Comparison of ENCODE assay signal across 11 cellular contexts in genomic region chr12:109065154-109065852, GRCh38. TPM values are rescaled to one million over a fixed set of nuclear protein-coding genes. Genes with fewer than 3 reads are reported as not detected.
DNase-seq lines count a peak whose midpoint lies in the region; TF ChIP-seq lines count a peak whose summit lies in the region.
"Had no signal": no experiment of that assay in that cellular context is flagged by ENCODE, and none has a peak within 500 bp of the region (broad histone marks: within the 10 kb centered on the region; RNA-seq: fewer than 3 reads in every experiment).

No MANE protein-coding gene starts in this region.

- TF ChIP-seq CTCF in hepatocyte (IDR thresholded peaks at IDR 0.05; ENCODE audit: poor library complexity) (no peak), glutamatergic neuron (IDR thresholded peaks at IDR 0.05; ENCODE audit: partially characterized antibody, unreplicated experiment) (no peak)

- H3K9me3 ChIP-seq in hepatocyte (ENCODE audit: low read depth), result no peaks in the 10 kb centered on the region
- H3K9me3 ChIP-seq: gastroesophageal sphincter, HAP-1 had no signal

- WGBS in hepatocyte (ENCODE audit: low lambda C conversion rate, missing lambda C conversion rate), result 70% methylated on average over 5 of the region's 5 CpGs

- peak overlapping the region; percentile 78 for H3K27ac ChIP-seq in hepatocyte
- H3K27ac ChIP-seq: gastroesophageal sphincter had no signal

- DNase-seq in hepatocyte (ENCODE audit: low spot score), result peak; percentile 43
- DNase-seq in glutamatergic neuron, result no peak
- no peak for DNase-seq in stimulated activated CD4-positive, alpha-beta T cell treated with anti-CD3 and anti-CD28 coated beads, Interleukin-2, amount 100 ng/mL, for 48 hours
- DNase-seq: activated CD4-positive, alpha-beta T cell treated with anti-CD3 and anti-CD28 coated beads, Interleukin-2, amount 50 U/mL, for 1 hour; activated T-cell treated with anti-CD3 and anti-CD28 coated beads, Interleukin-2, amount 50 U/mL, for 72 hours; cerebellar nuclear complex; NCI-H446 treated with DMSO at 0.1 percent for 48 hours had no signal

- H4K20me1 ChIP-seq in hepatocyte (ENCODE audit: insufficient read depth, poor library complexity, severe bottlenecking), result no peaks in the 10 kb centered on the region

- no peaks in the 10 kb centered on the region for H3K9me2 ChIP-seq in hepatocyte (replicated peaks; ENCODE audit: insufficient read depth)

- no peaks in the 10 kb centered on the region for H3K9me3 Mint-ChIP-seq in glutamatergic neuron (ENCODE audit: unreplicated experiment)
- H3K9me3 Mint-ChIP-seq: activated T-cell treated with anti-CD3 and anti-CD28 coated beads, Interleukin-2, amount 50 U/mL, for 72 hours had no signal

- peaks cover 5% of the 10 kb centered on the region for H3K27me3 Mint-ChIP-seq in glutamatergic neuron (ENCODE audit: unreplicated experiment)

- no peaks in the 10 kb centered on the region for H3K36me3 ChIP-seq in hepatocyte (replicated peaks; ENCODE audit: insufficient read depth, low read depth)

- no peaks in the 10 kb centered on the region for H3K79me2 ChIP-seq in hepatocyte

- peak overlapping the region; percentile 13 for H2AFZ ChIP-seq in hepatocyte

- no peak overlapping the region for H3K4me3 Mint-ChIP-seq in glutamatergic neuron (ENCODE audit: unreplicated experiment)
- H3K4me3 Mint-ChIP-seq: activated T-cell treated with anti-CD3 and anti-CD28 coated beads, Interleukin-2, amount 50 U/mL, for 72 hours; CD14-positive monocyte had no signal

- H3K36me3 Mint-ChIP-seq in glutamatergic neuron (ENCODE audit: unreplicated experiment), result no peaks in the 10 kb centered on the region

- H3K4me1 Mint-ChIP-seq in glutamatergic neuron (ENCODE audit: low read depth, unreplicated experiment), result no peaks in the 10 kb centered on the region
- H3K4me1 Mint-ChIP-seq: CD14-positive monocyte had no signal

- peaks cover 12% of the 10 kb centered on the region for H3K4me1 ChIP-seq in hepatocyte (ENCODE audit: insufficient read depth)
- H3K4me1 ChIP-seq: gastroesophageal sphincter, HAP-1 had no signal

- peak overlapping the region; percentile 31 for H3K4me2 ChIP-seq in hepatocyte

- no peaks in the 10 kb centered on the region for H3K27me3 ChIP-seq in hepatocyte
- H3K27me3 ChIP-seq: gastroesophageal sphincter had no signal

- H3K27ac Mint-ChIP-seq in glutamatergic neuron (ENCODE audit: unreplicated experiment), result no peak overlapping the region
- H3K27ac Mint-ChIP-seq: activated T-cell treated with anti-CD3 and anti-CD28 coated beads, Interleukin-2, amount 50 U/mL, for 72 hours; CD14-positive monocyte had no signal

- no peak overlapping the region for H3K4me3 ChIP-seq in hepatocyte
- H3K4me3 ChIP-seq: gastroesophageal sphincter, HAP-1 had no signal

RNA-seq across cellular contexts. Expression of gene USP30, which starts 12.9 kb away (rescaled TPM):
- total RNA-seq in hepatocyte, result 13.8 and 19.8 TPM in 2 replicates
- 11.2 and 12.5 TPM in 2 replicates for polyA plus RNA-seq in hepatocyte
- 14.4 TPM for total RNA-seq in glutamatergic neuron (ENCODE audit: unreplicated experiment)

RNA-seq across cellular contexts. Expression of gene ALKBH2, which starts 28.0 kb away (rescaled TPM):
- total RNA-seq in hepatocyte (10.1 and 14.0 TPM in 2 replicates), glutamatergic neuron (ENCODE audit: unreplicated experiment) (16.4 TPM)
- 18.6 and 22.1 TPM in 2 replicates for polyA plus RNA-seq in hepatocyte

RNA-seq across cellular contexts. Expression of gene UNG, which starts 32.1 kb away (rescaled TPM):
- 35.7 and 40.4 TPM in 2 replicates for total RNA-seq in hepatocyte
- polyA plus RNA-seq in hepatocyte, result 35.3 and 41.2 TPM in 2 replicates
- total RNA-seq in glutamatergic neuron (ENCODE audit: unreplicated experiment), result 32.4 TPM

RNA-seq across cellular contexts. Expression of gene SVOP, which starts 44.4 kb away (rescaled TPM):
- 0.27 TPM in 1 of 2 replicates, not detected in the other for total RNA-seq in hepatocyte
- polyA plus RNA-seq in hepatocyte, result 0.45 TPM in 1 of 2 replicates, not detected in the other
- 79.3 TPM for total RNA-seq in glutamatergic neuron (ENCODE audit: unreplicated experiment)
- total RNA-seq: activated T-cell treated with anti-CD3 and anti-CD28 coated beads, Interleukin-2, amount 50 U/mL, for 72 hours; omental fat pad had no signal
- polyA plus RNA-seq: CD14-positive monocyte had no signal

RNA-seq across cellular contexts. Expression of gene ACACB, which starts 51.1 kb away (rescaled TPM):
- total RNA-seq in hepatocyte, result 9.3 and 13.3 TPM in 2 replicates
- polyA plus RNA-seq in hepatocyte, result 3.8 and 3.9 TPM in 2 replicates
- 3.8 TPM for total RNA-seq in glutamatergic neuron (ENCODE audit: unreplicated experiment)
